In genomic region chr19:49474545-49474930, GRCh38 we compare ENCODE assay signal across 7 cellular contexts. TPM values are rescaled to one million over a fixed set of nuclear protein-coding genes. Genes with fewer than 3 reads are reported as not detected.
A peak's percentile ranks its signal among the peaks of the same experiment; 100 is the strongest.
DNase-seq lines count a peak whose midpoint lies in the region; ATAC-seq and TF ChIP-seq lines count a peak whose summit lies in the region.

No MANE protein-coding gene starts in this region.

- H3K27ac ChIP-seq in stomach smooth muscle (ENCODE audit: low read length), result peak overlapping the region; percentile 71

- H3K4me1 Mint-ChIP-seq in activated T-helper 1 cell treated with anti-CD3 and anti-CD28 coated beads, Interleukin-12 subunit alpha, Interleukin-12 subunit beta, Interleukin-2, Interleukin-4 antibody, amounts not matched to agents 30 ng/mL and 10 ng/mL and 1 ng/mL, durations not matched to agents 14 hours and 24 hours and 36 hours (ENCODE audit: low read depth), result peaks cover 42% of the 10 kb centered on the region
- H3K4me1 Mint-ChIP-seq in type B pancreatic cell (ENCODE audit: unreplicated experiment), result peaks cover 7% of the 10 kb centered on the region

- peaks cover 10% of the 10 kb centered on the region for H3K36me3 Mint-ChIP-seq in activated T-helper 1 cell treated with anti-CD3 and anti-CD28 coated beads, Interleukin-12 subunit alpha, Interleukin-12 subunit beta, Interleukin-2, Interleukin-4 antibody, amounts not matched to agents 30 ng/mL and 10 ng/mL and 1 ng/mL, durations not matched to agents 14 hours and 24 hours and 36 hours (ENCODE audit: low read depth)
- H3K36me3 Mint-ChIP-seq in type B pancreatic cell, result no peaks in the 10 kb centered on the region

- ATAC-seq in GM18519 (IDR thresholded peaks at IDR 0.05; ENCODE audit: low FRiP score, unreplicated experiment), result no peak

- peak overlapping the region; percentile 91 for H3K4me3 Mint-ChIP-seq in activated T-helper 1 cell treated with anti-CD3 and anti-CD28 coated beads, Interleukin-12 subunit alpha, Interleukin-12 subunit beta, Interleukin-2, Interleukin-4 antibody, amounts not matched to agents 30 ng/mL and 10 ng/mL and 1 ng/mL, durations not matched to agents 14 hours and 24 hours and 36 hours
- no peak overlapping the region for H3K4me3 Mint-ChIP-seq in type B pancreatic cell

- H3K4me1 ChIP-seq in iPS-15b (ENCODE audit: control insufficient read depth, insufficient read depth, low read length) (peaks cover 3% of the 10 kb centered on the region), stomach smooth muscle (ENCODE audit: control insufficient read depth, insufficient read depth, low read length) (peaks cover 26% of the 10 kb centered on the region)

- H3K27ac Mint-ChIP-seq in activated T-helper 1 cell treated with anti-CD3 and anti-CD28 coated beads, Interleukin-12 subunit alpha, Interleukin-12 subunit beta, Interleukin-2, Interleukin-4 antibody, amounts not matched to agents 30 ng/mL and 10 ng/mL and 1 ng/mL, durations not matched to agents 14 hours and 24 hours and 36 hours, result peak overlapping the region; percentile 97
- no peak overlapping the region for H3K27ac Mint-ChIP-seq in type B pancreatic cell

- no peaks in the 10 kb centered on the region for H3K9me3 Mint-ChIP-seq in activated T-helper 1 cell treated with anti-CD3 and anti-CD28 coated beads, Interleukin-12 subunit alpha, Interleukin-12 subunit beta, Interleukin-2, Interleukin-4 antibody, amounts not matched to agents 30 ng/mL and 10 ng/mL and 1 ng/mL, durations not matched to agents 14 hours and 24 hours and 36 hours
- no peaks in the 10 kb centered on the region for H3K9me3 Mint-ChIP-seq in type B pancreatic cell

- H3K27me3 Mint-ChIP-seq in activated T-helper 1 cell treated with anti-CD3 and anti-CD28 coated beads, Interleukin-12 subunit alpha, Interleukin-12 subunit beta, Interleukin-2, Interleukin-4 antibody, amounts not matched to agents 30 ng/mL and 10 ng/mL and 1 ng/mL, durations not matched to agents 14 hours and 24 hours and 36 hours (ENCODE audit: insufficient read depth), result no peaks in the 10 kb centered on the region
- H3K27me3 Mint-ChIP-seq in type B pancreatic cell, result peaks cover 22% of the 10 kb centered on the region

- no peak for DNase-seq in HFF-Myc (ENCODE audit: extremely low read depth, low read depth)
- no peak for DNase-seq in activated T-helper 1 cell treated with anti-CD3 and anti-CD28 coated beads, Interleukin-12 subunit alpha, Interleukin-12 subunit beta, Interleukin-2, Interleukin-4 antibody, amounts not matched to agents 30 ng/mL and 10 ng/mL and 1 ng/mL, durations not matched to agents 14 hours and 24 hours and 36 hours (ENCODE audit: low spot score)
- no peak for DNase-seq in NCI-H226
- DNase-seq in type B pancreatic cell (ENCODE audit: extremely low spot score, unreplicated experiment), result no peak

- H3K27me3 ChIP-seq in iPS-15b (ENCODE audit: control insufficient read depth, insufficient read depth, low read length), result peaks cover 7% of the 10 kb centered on the region
- H3K27me3 ChIP-seq in stomach smooth muscle (ENCODE audit: control insufficient read depth in 1 of 2, insufficient read depth in 2 of 2, low read length in 2 of 2), result no peaks in the 10 kb centered on the region

- intact Hi-C loops in activated T-helper 1 cell treated with anti-CD3 and anti-CD28 coated beads, Interleukin-12 subunit alpha, Interleukin-12 subunit beta, Interleukin-2, Interleukin-4 antibody, amounts not matched to agents 30 ng/mL and 10 ng/mL and 1 ng/mL, durations not matched to agents 14 hours and 24 hours and 36 hours (cut with micrococcal nuclease), result loop anchor here (1.0 kb wide), 2 partner anchors 13 to 96 kb away; partner anchors contain the start of gene RPL13A

- H3K4me3 ChIP-seq in HFF-Myc (replicated peaks; ENCODE audit: low read depth, low read length) (peak overlapping the region; percentile 61), iPS-15b (ENCODE audit: low read depth, low read length) (peak overlapping the region; percentile 58), stomach smooth muscle (ENCODE audit: low read length in 2 of 2) (peak overlapping the region; percentile 78 to 81)

- H3K36me3 ChIP-seq in iPS-15b (ENCODE audit: control insufficient read depth, insufficient read depth, low read length) (peaks cover 2% of the 10 kb centered on the region), stomach smooth muscle (ENCODE audit: control insufficient read depth in 2 of 2, insufficient read depth in 2 of 2, low read length in 2 of 2) (no peaks in the 10 kb centered on the region)

- H3K9me3 ChIP-seq in iPS-15b (ENCODE audit: control insufficient read depth, insufficient read depth, low read length) (no peaks in the 10 kb centered on the region), stomach smooth muscle (ENCODE audit: control insufficient read depth in 2 of 2, low read length in 2 of 2) (no peaks in the 10 kb centered on the region)

- H3K9ac ChIP-seq in iPS-15b (ENCODE audit: low read depth, low read length) (no peak overlapping the region), stomach smooth muscle (ENCODE audit: low read length in 2 of 2) (peak overlapping the region; percentile 83 to 84)

- TF ChIP-seq CTCF in HFF-Myc (IDR thresholded peaks at IDR 0.05; ENCODE audit: low read depth, low read length, missing control alignments) (no peak), type B pancreatic cell (conservative IDR thresholded peaks at IDR 0.05) (no peak)

RNA-seq across cellular contexts. Expression of gene FLT3LG, which starts 0.5 kb away (rescaled TPM):
- 58.4 and 65.4 TPM in 2 replicates for total RNA-seq in activated T-helper 1 cell treated with anti-CD3 and anti-CD28 coated beads, Interleukin-12 subunit alpha, Interleukin-12 subunit beta, Interleukin-2, Interleukin-4 antibody, amounts not matched to agents 30 ng/mL and 10 ng/mL and 1 ng/mL, durations not matched to agents 14 hours and 24 hours and 36 hours
- 1.9 and 2.0 TPM in 2 replicates for total RNA-seq in type B pancreatic cell (ENCODE audit: low replicate concordance)

RNA-seq across cellular contexts. Expression of gene RPL13A, which starts 12.9 kb away (rescaled TPM):
- 2,876 and 2,988 TPM in 2 replicates for total RNA-seq in activated T-helper 1 cell treated with anti-CD3 and anti-CD28 coated beads, Interleukin-12 subunit alpha, Interleukin-12 subunit beta, Interleukin-2, Interleukin-4 antibody, amounts not matched to agents 30 ng/mL and 10 ng/mL and 1 ng/mL, durations not matched to agents 14 hours and 24 hours and 36 hours
- 3,274 and 3,593 TPM in 2 replicates for total RNA-seq in type B pancreatic cell (ENCODE audit: low replicate concordance)

RNA-seq across cellular contexts. Expression of gene ALDH16A1, which starts 21.5 kb away (rescaled TPM):
- 23.1 and 24.5 TPM in 2 replicates for total RNA-seq in activated T-helper 1 cell treated with anti-CD3 and anti-CD28 coated beads, Interleukin-12 subunit alpha, Interleukin-12 subunit beta, Interleukin-2, Interleukin-4 antibody, amounts not matched to agents 30 ng/mL and 10 ng/mL and 1 ng/mL, durations not matched to agents 14 hours and 24 hours and 36 hours
- 22.7 and 33.7 TPM in 2 replicates for total RNA-seq in type B pancreatic cell (ENCODE audit: low replicate concordance)

RNA-seq across cellular contexts. Expression of gene RPS11, which starts 21.7 kb away (rescaled TPM):
- total RNA-seq in activated T-helper 1 cell treated with anti-CD3 and anti-CD28 coated beads, Interleukin-12 subunit alpha, Interleukin-12 subunit beta, Interleukin-2, Interleukin-4 antibody, amounts not matched to agents 30 ng/mL and 10 ng/mL and 1 ng/mL, durations not matched to agents 14 hours and 24 hours and 36 hours, result 1,890 and 1,927 TPM in 2 replicates
- 2,401 and 2,461 TPM in 2 replicates for total RNA-seq in type B pancreatic cell (ENCODE audit: low replicate concordance)

RNA-seq across cellular contexts. Expression of gene PIH1D1, which starts 22.9 kb away (rescaled TPM):
- total RNA-seq in activated T-helper 1 cell treated with anti-CD3 and anti-CD28 coated beads, Interleukin-12 subunit alpha, Interleukin-12 subunit beta, Interleukin-2, Interleukin-4 antibody, amounts not matched to agents 30 ng/mL and 10 ng/mL and 1 ng/mL, durations not matched to agents 14 hours and 24 hours and 36 hours, result 124 and 126 TPM in 2 replicates
- 83.1 and 93.3 TPM in 2 replicates for total RNA-seq in type B pancreatic cell (ENCODE audit: low replicate concordance)

Comparison
In these comparisons a context has a peak if more than half of its experiments do, and no peak if none do; other contexts are left out.
1. RNA of gene FLT3LG, which starts 0.5 kb away (total RNA-seq): 58.4 to 65.4 TPM in activated T-helper 1 cell treated with anti-CD3 and anti-CD28 coated beads, Interleukin-12 subunit alpha, Interleukin-12 subunit beta, Interleukin-2, Interleukin-4 antibody, amounts not matched to agents 30 ng/mL and 10 ng/mL and 1 ng/mL, durations not matched to agents 14 hours and 24 hours and 36 hours; 1.9 to 2.0 TPM in type B pancreatic cell; every median in the first group is over 10 times any median in the second.
2. Peak in every context shown above with its lines, with median percentiles within 50 percentile points of each other: H3K4me3 ChIP-seq.